8 cellular contexts compared by ENCODE assay signal in the genomic region with DNA sequence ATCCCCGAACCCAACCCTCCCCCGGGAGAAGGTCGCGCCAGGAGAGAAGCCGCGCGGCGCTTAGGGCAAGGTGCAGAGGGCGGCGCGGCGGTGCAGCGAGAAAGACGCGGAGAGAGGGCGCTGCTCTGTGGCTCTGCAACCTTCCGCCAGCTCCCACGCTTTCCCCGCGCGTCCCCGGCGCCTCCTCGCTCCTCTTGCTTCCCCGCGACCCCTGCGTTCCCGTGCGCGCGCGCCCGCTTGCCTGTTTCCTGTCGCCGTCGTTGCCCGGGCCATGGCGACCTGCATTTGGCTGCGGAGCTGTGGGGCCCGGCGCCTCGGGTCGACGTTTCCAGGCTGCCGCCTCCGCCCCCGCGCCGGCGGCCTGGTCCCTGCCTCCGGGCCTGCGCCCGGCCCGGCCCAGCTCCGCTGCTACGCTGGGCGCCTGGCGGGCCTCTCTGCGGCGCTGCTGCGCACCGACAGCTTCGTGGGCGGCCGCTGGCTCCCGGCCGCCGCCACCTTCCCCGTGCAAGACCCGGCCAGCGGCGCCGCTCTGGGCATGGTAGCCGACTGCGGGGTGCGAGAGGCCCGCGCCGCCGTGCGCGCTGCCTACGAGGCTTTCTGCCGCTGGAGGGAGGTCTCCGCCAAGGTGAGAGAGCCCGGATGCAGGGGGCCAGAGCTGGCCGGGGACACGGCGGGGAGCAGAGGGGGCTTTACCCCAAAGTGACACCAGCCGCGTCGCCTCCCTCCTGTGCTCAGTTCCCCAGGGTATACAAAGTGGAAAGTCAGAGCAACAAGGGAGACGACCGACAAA. TPM values are rescaled to one million over a fixed set of nuclear protein-coding genes. Genes with fewer than 3 reads are reported as not detected.
A peak's percentile ranks its signal among the peaks of the same experiment; 100 is the strongest.
DNase-seq lines count a peak whose midpoint lies in the region; ATAC-seq and TF ChIP-seq lines count a peak whose summit lies in the region.

A gene (plus strand): TSS at position 244 of the 790 bp plus-strand sequence. CDS start 28 bp downstream, at position 272.

- peak within 1 kb of the TSS; percentile 86 for H3K4me3 Mint-ChIP-seq in activated B cell treated with CpG ODN at 0.5 μM for 24 hours

- POLR2A ChIA-PET in activated B cell treated with CpG ODN at 0.5 μM for 24 hours (lab: Charles Lee): interaction anchor here (0.7 to 5.3 kb wide), 14 partner anchors 22 to 227 kb away, joined by 3 to 67 read pairs (median 6); a partner anchor contains a TSS

- H3K27ac ChIP-seq in caudate nucleus (ENCODE audit: low read depth, low read length): peak within 1 kb of the TSS; percentile 59

- ATAC-seq in HG02870 (IDR thresholded peaks at IDR 0.05; ENCODE audit: unreplicated experiment): peak; percentile 47
- ATAC-seq in activated B cell treated with CpG ODN at 0.5 μM for 24 hours (ENCODE audit: low read depth): peak; percentile 75

- TF ChIP-seq CTCF in activated B cell treated with CpG ODN at 0.5 μM for 24 hours (IDR thresholded peaks at IDR 0.05): peak; percentile 29

- peaks cover 3% of the 10 kb centered on the region for H3K9me3 Mint-ChIP-seq in activated B cell treated with CpG ODN at 0.5 μM for 24 hours

- H3K4me1 Mint-ChIP-seq in activated B cell treated with CpG ODN at 0.5 μM for 24 hours: peaks cover 33% of the 10 kb centered on the region

- H3K36me3 Mint-ChIP-seq in activated B cell treated with CpG ODN at 0.5 μM for 24 hours (ENCODE audit: low read depth): peaks cover 21% of the 10 kb centered on the region

- DNase-seq in NCI-H2107 (lab: John Stamatoyannopoulos, UW) (peak; percentile 54), NCI-H2107 treated with DMSO at 0.1 percent for 48 hours (lab: John Stamatoyannopoulos, UW; ENCODE audit: unreplicated experiment) (no peak), NCI-H2029 treated with DMSO at 0.1 percent for 48 hours (lab: John Stamatoyannopoulos, UW) (peak; percentile 36), activated B cell treated with CpG ODN at 0.5 μM for 24 hours (peak; percentile 75), caudate nucleus (lab: John Stamatoyannopoulos, UW) (peak in 55 of 61 donors; percentile 17 to 87 (median 63)), kidney glomerular epithelial cell (lab: John Stamatoyannopoulos, UW) (peak; percentile 38)
- peak; percentile 44 to 53 for DNase-seq in stimulated activated CD4-positive, alpha-beta T cell treated with anti-CD3 and anti-CD28 coated beads, Interleukin-1b, Interleukin-23, amount 100 ng/mL, for 1 hour (ENCODE audit: low read depth in 2 of 2)

- intact Hi-C loops in activated B cell treated with CpG ODN at 0.5 μM for 24 hours (cut with micrococcal nuclease): loop anchor here (1.0 to 10.0 kb wide), 9 partner anchors 22 to 280 kb away; a partner anchor contains a TSS

- H3K27me3 Mint-ChIP-seq in activated B cell treated with CpG ODN at 0.5 μM for 24 hours: no peaks in the 10 kb centered on the region

- peak within 1 kb of the TSS; percentile 89 for H3K27ac Mint-ChIP-seq in activated B cell treated with CpG ODN at 0.5 μM for 24 hours

- CTCF ChIA-PET in activated B cell treated with CpG ODN at 0.5 μM for 24 hours (lab: Charles Lee): interaction anchor here (0.7 to 6.5 kb wide), 21 partner anchors 14 to 272 kb away, joined by 3 to 60 read pairs (median 4); a partner anchor contains a TSS

RNA-seq across cellular contexts. Expression of the gene that starts here (rescaled TPM):
- total RNA-seq in activated B cell treated with CpG ODN at 0.5 μM for 24 hours: 15.9 and 17.5 TPM in 2 replicates
